17 cellular contexts compared by ENCODE assay signal in genomic region chr1:78743626-78744025, GRCh38.
A peak's percentile ranks its signal among the peaks of the same experiment; 100 is the strongest.
DNase-seq lines count a peak whose midpoint lies in the region; ATAC-seq and TF ChIP-seq lines count a peak whose summit lies in the region.
"Had no signal": no experiment of that assay in that cellular context is flagged by ENCODE, and none has a peak within 500 bp of the region (broad histone marks: within the 10 kb centered on the region; RNA-seq: fewer than 3 reads in every experiment).

No MANE protein-coding gene starts in this region.

- H3K4me3 Mint-ChIP-seq in osteocyte (ENCODE audit: unreplicated experiment) = no peak overlapping the region
- H3K4me3 Mint-ChIP-seq: activated B cell treated with CpG ODN at 0.5 μM for 24 hours; activated naive CD4-positive, alpha-beta T cell treated with anti-CD3 and anti-CD28 coated beads for 36 hours; stimulated activated effector memory CD8-positive, alpha-beta T cell treated with anti-CD3 and anti-CD28 coated beads, Interleukin-12 subunit alpha, Interleukin-12 subunit beta, amount 100 ng/mL, for 72 hours had no signal

- H3K4me3 ChIP-seq in epithelial cell of esophagus (ENCODE audit: low read length) (no peak overlapping the region), lower leg skin (ENCODE audit: low read depth, poor library complexity, severe bottlenecking) (no peak overlapping the region)
- H3K4me3 ChIP-seq: tibial nerve had no signal

- no peak overlapping the region for H3K27ac Mint-ChIP-seq in osteocyte (ENCODE audit: unreplicated experiment)
- H3K27ac Mint-ChIP-seq: activated B cell treated with CpG ODN at 0.5 μM for 24 hours; activated naive CD4-positive, alpha-beta T cell treated with anti-CD3 and anti-CD28 coated beads for 36 hours; stimulated activated effector memory CD8-positive, alpha-beta T cell treated with anti-CD3 and anti-CD28 coated beads, Interleukin-12 subunit alpha, Interleukin-12 subunit beta, amount 100 ng/mL, for 72 hours had no signal

- no peak for TF ChIP-seq POLR2A in lower leg skin (IDR thresholded peaks at IDR 0.05)

- DNase-seq in EH (ENCODE audit: low read depth) = peak; percentile 60
- peak; percentile 11 for DNase-seq in SK-MEL-5 (ENCODE audit: low read depth, low spot score)
- peak; percentile 33 for DNase-seq in epithelial cell of esophagus (ENCODE audit: low read depth)
- no peak for DNase-seq in osteocyte (ENCODE audit: extremely low spot score, unreplicated experiment)
- no peak for DNase-seq in NCI-H2196 (lab: John Stamatoyannopoulos, UW; ENCODE audit: unreplicated experiment)
- no peak for DNase-seq in effector CD8-positive, alpha-beta T cell (lab: John Stamatoyannopoulos, UW)
- DNase-seq in lower leg skin (ENCODE audit: low spot score in 2 of 2) = no peak
- DNase-seq: activated B cell treated with CpG ODN at 0.5 μM for 24 hours; activated naive CD4-positive, alpha-beta T cell treated with anti-CD3 and anti-CD28 coated beads for 36 hours; NCI-H2029 treated with DMSO at 0.1 percent for 48 hours; NCI-H69; T-helper 1 cell had no signal

- intact Hi-C loops in lower leg skin (cut with DNase I; ENCODE audit: low total_unique reads) = no loop called here

- in situ Hi-C loops in SK-MEL-5 (cut with HindIII; ENCODE audit: low pct_unique_long_range_greater_than_20kb, low sequenced_read_pairs) = no loop called here

- H3K9me3 Mint-ChIP-seq in osteocyte (ENCODE audit: unreplicated experiment) = peaks cover 2% of the 10 kb centered on the region
- H3K9me3 Mint-ChIP-seq: activated naive CD4-positive, alpha-beta T cell treated with anti-CD3 and anti-CD28 coated beads for 36 hours had no signal

- no peaks in the 10 kb centered on the region for H3K27me3 Mint-ChIP-seq in osteocyte (ENCODE audit: unreplicated experiment)
- H3K27me3 Mint-ChIP-seq: activated B cell treated with CpG ODN at 0.5 μM for 24 hours had no signal

- ATAC-seq in HG02870 (IDR thresholded peaks at IDR 0.05; ENCODE audit: unreplicated experiment) = no peak
- ATAC-seq: HCT116; Panc1; stimulated activated effector memory CD8-positive, alpha-beta T cell treated with anti-CD3 and anti-CD28 coated beads, Interleukin-12 subunit alpha, Interleukin-12 subunit beta, amount 100 ng/mL, for 72 hours had no signal

- 80 to 81% methylated on average over 1 of the region's 1 CpG for WGBS in lower leg skin, 2 donors

- TF ChIP-seq CTCF in epithelial cell of esophagus (IDR thresholded peaks at IDR 0.05; ENCODE audit: insufficient read depth, low read depth, low read length, missing control alignments) (no peak), osteocyte (IDR thresholded peaks at IDR 0.05) (peak; percentile 36), lower leg skin (IDR thresholded peaks at IDR 0.05) (no peak)

- H3K36me3 Mint-ChIP-seq in osteocyte (ENCODE audit: unreplicated experiment) = no peaks in the 10 kb centered on the region
- H3K36me3 Mint-ChIP-seq: stimulated activated effector memory CD8-positive, alpha-beta T cell treated with anti-CD3 and anti-CD28 coated beads, Interleukin-12 subunit alpha, Interleukin-12 subunit beta, amount 100 ng/mL, for 72 hours had no signal

- peaks cover 22% of the 10 kb centered on the region for H3K4me1 Mint-ChIP-seq in osteocyte (ENCODE audit: unreplicated experiment)
- H3K4me1 Mint-ChIP-seq: activated B cell treated with CpG ODN at 0.5 μM for 24 hours; stimulated activated effector memory CD8-positive, alpha-beta T cell treated with anti-CD3 and anti-CD28 coated beads, Interleukin-12 subunit alpha, Interleukin-12 subunit beta, amount 100 ng/mL, for 72 hours had no signal

Comparison
In these comparisons a context has a peak if more than half of its experiments do, and no peak if none do; other contexts are left out.
1. DNase-seq: peak in EH (single experiment), SK-MEL-5 (single experiment) and epithelial cell of esophagus (single experiment); none in osteocyte (single experiment), NCI-H2196 (single experiment), effector CD8-positive, alpha-beta T cell (single experiment) and lower leg skin (0 of 2).